Comparison of ENCODE assay signal across 14 cellular contexts in genomic region chr12:122001379-122002209, GRCh38. TPM values are rescaled to one million over a fixed set of nuclear protein-coding genes. Genes with fewer than 3 reads are reported as not detected.
A peak's percentile ranks its signal among the peaks of the same experiment; 100 is the strongest.
DNase-seq lines count a peak whose midpoint lies in the region; ATAC-seq and TF ChIP-seq lines count a peak whose summit lies in the region.
"Had no signal": no experiment of that assay in that cellular context is flagged by ENCODE, and none has a peak within 500 bp of the region (broad histone marks: within the 10 kb centered on the region; RNA-seq: fewer than 3 reads in every experiment).

No MANE protein-coding gene starts in this region.

- peak; percentile 75 for DNase-seq in Ammon's horn (ENCODE audit: low spot score)
- no peak for DNase-seq in Karpas-422
- no peak for DNase-seq in OCI-LY7 (ENCODE audit: low spot score)
- no peak for DNase-seq in SKM-1 (lab: John Stamatoyannopoulos, UW; ENCODE audit: unreplicated experiment)
- DNase-seq in G401 (ENCODE audit: low spot score) = no peak
- DNase-seq: amniotic stem cell, GM23248, KG1, mucosa of descending colon, PC-9, right lobe of liver had no signal

- H3K79me2 ChIP-seq in Karpas-422 (ENCODE audit: low read length) (peaks cover 9% of the 10 kb centered on the region), OCI-LY7 (ENCODE audit: insufficient read depth, low read depth, low read length) (peaks cover 72% of the 10 kb centered on the region)

- CTCF ChIA-PET in OCI-LY7 (lab: Charles Lee; ENCODE audit: unreplicated experiment) = interaction anchor here (0.7 to 0.8 kb wide), 2 partner anchors 12 to 79 kb away, joined by 3 read pairs; no protein-coding TSS in a partner anchor

- H3K27ac ChIP-seq in Karpas-422 (ENCODE audit: low read length) (peak overlapping the region; percentile 99), OCI-LY7 (ENCODE audit: low read depth, low read length, poor library complexity, severe bottlenecking) (peak overlapping the region; percentile 100), iPS-20b (ENCODE audit: low read length) (no peak overlapping the region)
- H3K27ac ChIP-seq: GM23248, PC-9, right lobe of liver had no signal

- in situ Hi-C loops in G401 (cut with HindIII; ENCODE audit: low sequenced_read_pairs) = no loop called here

- H3K4me2 ChIP-seq in Karpas-422 (ENCODE audit: low read depth, low read length, poor library complexity, severe bottlenecking) = no peak overlapping the region
- H3K4me2 ChIP-seq in OCI-LY7 (ENCODE audit: low read length) = peak overlapping the region; percentile 23
- H3K4me2 ChIP-seq: PC-9 had no signal

- ATAC-seq in HG03139 (IDR thresholded peaks at IDR 0.05; ENCODE audit: unreplicated experiment) = no peak
- ATAC-seq in HG03097 (IDR thresholded peaks at IDR 0.05; ENCODE audit: low FRiP score, unreplicated experiment) = no peak
- ATAC-seq: mucosa of descending colon, right lobe of liver had no signal

- POLR2A ChIA-PET in OCI-LY7 (lab: Charles Lee) = interaction anchor here (0.6 to 15.4 kb wide), 12 partner anchors 10 to 200 kb away, joined by 3 to 332 read pairs (median 8); partner anchors contain the start of gene CFAP251

- H3K4me3 ChIP-seq in Karpas-422 (ENCODE audit: low read length) (no peak overlapping the region), OCI-LY7 (ENCODE audit: low read depth, low read length, poor library complexity, severe bottlenecking) (no peak overlapping the region), iPS-20b (ENCODE audit: low read length) (no peak overlapping the region)
- H3K4me3 ChIP-seq: GM23248, mucosa of descending colon, PC-9, right lobe of liver had no signal

- H3K9me3 ChIP-seq in Karpas-422 (ENCODE audit: low read length) (peaks cover 8% of the 10 kb centered on the region), OCI-LY7 (ENCODE audit: low read length) (peaks cover 30% of the 10 kb centered on the region), iPS-20b (ENCODE audit: insufficient read depth, low read depth, low read length) (peaks cover 5% of the 10 kb centered on the region; the same call in 1 of the 2 replicates)
- H3K9me3 ChIP-seq: mucosa of descending colon, right lobe of liver had no signal

- H4K20me1 ChIP-seq in Karpas-422 (ENCODE audit: insufficient read depth, low read depth, low read length) = no peaks in the 10 kb centered on the region
- no peaks in the 10 kb centered on the region for H4K20me1 ChIP-seq in OCI-LY7 (ENCODE audit: insufficient read depth, low read length)

- no peak overlapping the region for H2AFZ ChIP-seq in Karpas-422 (ENCODE audit: low read length)
- no peak overlapping the region for H2AFZ ChIP-seq in OCI-LY7 (ENCODE audit: low read length)
- H2AFZ ChIP-seq: GM23248, PC-9 had no signal

- H3K4me1 ChIP-seq in Karpas-422 (ENCODE audit: low read length) (peaks cover 56% of the 10 kb centered on the region), OCI-LY7 (ENCODE audit: insufficient read depth, low read length, poor library complexity, severe bottlenecking) (peaks cover 73% of the 10 kb centered on the region), iPS-20b (ENCODE audit: insufficient read depth, low read length) (no peaks in the 10 kb centered on the region)
- H3K4me1 ChIP-seq: right lobe of liver had no signal

- H3K27me3 ChIP-seq in Karpas-422 (ENCODE audit: low read length) (no peaks in the 10 kb centered on the region), iPS-20b (ENCODE audit: insufficient read depth, low read length) (no peaks in the 10 kb centered on the region)
- H3K27me3 ChIP-seq: right lobe of liver had no signal

- no peak overlapping the region for H3K9ac ChIP-seq in Karpas-422 (ENCODE audit: low read length)
- H3K9ac ChIP-seq in iPS-20b (ENCODE audit: low read depth, low read length) = 0 out of 2 replicates have a peak overlapping the region, but pooled peaks have one; percentile 37
- H3K9ac ChIP-seq: GM23248 had no signal

- no TSS peak for BruUV-seq in OCI-LY7 (replicated peaks; lab: Mats Ljungman, UMichigan)

- TF ChIP-seq CTCF in OCI-LY7 (conservative IDR thresholded peaks at IDR 0.05; ENCODE audit: low read length) = no peak

- intact Hi-C loops in OCI-LY7 (cut with micrococcal nuclease; ENCODE audit: unreplicated experiment) = loop anchor here (10.0 kb wide), 1 partner anchor 1707 kb away; the partner anchor contains the start of genes RNU4-1 and RNU4-2

- H3K36me3 ChIP-seq in Karpas-422 (ENCODE audit: insufficient read depth, low read length) = peaks cover 17% of the 10 kb centered on the region; the same call in 1 of the 2 replicates
- peaks cover 59% of the 10 kb centered on the region for H3K36me3 ChIP-seq in OCI-LY7 (ENCODE audit: insufficient read depth, low read length)
- no peaks in the 10 kb centered on the region for H3K36me3 ChIP-seq in iPS-20b (ENCODE audit: insufficient read depth, low read depth, low read length)
- H3K36me3 ChIP-seq: right lobe of liver had no signal

- H3K9me2 ChIP-seq in Karpas-422 (replicated peaks; ENCODE audit: insufficient read depth, low read length) = no peaks in the 10 kb centered on the region
- H3K9me2 ChIP-seq in OCI-LY7 (ENCODE audit: insufficient read depth, low read length) = no peaks in the 10 kb centered on the region

RNA-seq across cellular contexts. Expression of gene BCL7A, which starts 20.1 kb away (rescaled TPM):
- 67.2 and 75.5 TPM in 2 replicates for total RNA-seq in Karpas-422 (2014; rRNA removed; shearing (Covaris generic); ENCODE audit: low replicate concordance)
- total RNA-seq in OCI-LY7 (2014; rRNA removed; shearing (Covaris generic)) = 66.2 and 76.2 TPM in 2 replicates
- total RNA-seq in OCI-LY7 (2022) = 84.7 and 100 TPM in 2 replicates
- total RNA-seq in G401 (2014; rRNA removed; shearing (Covaris generic)) = 10.6 and 16.1 TPM in 2 replicates
